In the genomic region with DNA sequence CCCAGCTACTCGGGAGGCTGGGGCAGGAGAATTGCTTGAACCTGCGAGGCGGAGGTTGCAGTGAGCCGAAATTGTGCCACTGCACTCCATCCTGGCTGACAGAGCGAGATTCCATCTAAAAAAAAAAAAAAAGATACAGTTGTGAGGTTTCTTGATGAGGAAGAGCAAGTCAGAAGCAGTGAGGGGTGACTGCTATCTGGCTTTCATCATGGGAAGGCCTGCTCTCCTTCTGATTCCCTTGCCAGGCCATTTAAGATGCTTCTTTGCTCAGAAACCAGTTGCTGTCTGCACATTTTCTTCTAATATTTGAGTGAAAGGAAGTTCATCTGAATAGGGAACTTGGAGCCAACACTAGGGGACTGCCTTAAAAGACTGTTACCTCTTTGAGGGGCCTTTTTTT, we compare ENCODE assay signal across 16 cellular contexts.
"Had no signal": no experiment of that assay in that cellular context is flagged by ENCODE, and none has a peak within 500 bp of the region (broad histone marks: within the 10 kb centered on the region; RNA-seq: fewer than 3 reads in every experiment).

No MANE protein-coding gene starts in this region.

- H3K9me3 Mint-ChIP-seq: activated CD4-positive, alpha-beta T cell treated with anti-CD3 and anti-CD28 coated beads, Interleukin-2, amount 10 ng/mL, durations not matched to agents 7 days and 5 days had no signal

- H3K9me3 ChIP-seq: ascending aorta, heart left ventricle, tibial artery, vagina had no signal

- H3K4me1 Mint-ChIP-seq: neural crest cell had no signal

- H3K36me3 ChIP-seq: ascending aorta, heart left ventricle, tibial artery, vagina had no signal

- H3K4me3 Mint-ChIP-seq: activated CD4-positive, alpha-beta T cell treated with anti-CD3 and anti-CD28 coated beads, Interleukin-2, amount 10 ng/mL, durations not matched to agents 7 days and 5 days; activated naive CD8-positive, alpha-beta T cell treated with anti-CD3 and anti-CD28 coated beads for 36 hours; neural crest cell had no signal

- H3K27me3 ChIP-seq: ascending aorta, heart left ventricle, tibial artery, vagina had no signal

- H3K4me1 ChIP-seq: ascending aorta, parathyroid adenoma, vagina had no signal

- H3K27me3 Mint-ChIP-seq: activated CD4-positive, alpha-beta T cell treated with anti-CD3 and anti-CD28 coated beads, Interleukin-2, amount 10 ng/mL, durations not matched to agents 7 days and 5 days; activated naive CD8-positive, alpha-beta T cell treated with anti-CD3 and anti-CD28 coated beads for 36 hours had no signal

- H3K4me3 ChIP-seq: ascending aorta, heart left ventricle, tibial artery, vagina had no signal

- H3K27ac ChIP-seq: ascending aorta, parathyroid adenoma, tibial artery, vagina had no signal

- ATAC-seq: heart left ventricle, left ventricle myocardium superior had no signal

- DNase-seq: activated CD4-positive, alpha-beta T cell treated with anti-CD3 and anti-CD28 coated beads, Interleukin-2, amount 10 ng/mL, durations not matched to agents 7 days and 5 days; activated CD4-positive, CD25-positive, alpha-beta regulatory T cell; activated gamma-delta T cell treated with Interleukin-2 at 50 U/mL for 16 hours; activated naive CD8-positive, alpha-beta T cell treated with anti-CD3 and anti-CD28 coated beads for 36 hours; activated T-cell treated with anti-CD3 and anti-CD28 coated beads, Interleukin-2, amount 50 U/mL, for 48 hours; foreskin melanocyte; heart left ventricle; left ventricle myocardium superior; retina; stimulated activated CD4-positive, alpha-beta T cell treated with anti-CD3 and anti-CD28 coated beads, Interleukin-15, amount 100 ng/mL, for 24 hours; stimulated activated CD4-positive, alpha-beta T cell treated with anti-CD3 and anti-CD28 coated beads, Interleukin-4, amount 100 ng/mL, for 24 hours; tibial artery had no signal

- H3K27ac Mint-ChIP-seq: activated CD4-positive, alpha-beta T cell treated with anti-CD3 and anti-CD28 coated beads, Interleukin-2, amount 10 ng/mL, durations not matched to agents 7 days and 5 days; activated naive CD8-positive, alpha-beta T cell treated with anti-CD3 and anti-CD28 coated beads for 36 hours had no signal
